In genomic region chr4:121181493-121181892, GRCh38 we compare ENCODE assay signal across 19 cellular contexts. TPM values are rescaled to one million over a fixed set of nuclear protein-coding genes. Genes with fewer than 3 reads are reported as not detected.
A peak's percentile ranks its signal among the peaks of the same experiment; 100 is the strongest.
DNase-seq lines count a peak whose midpoint lies in the region; ATAC-seq and TF ChIP-seq lines count a peak whose summit lies in the region.
"Had no signal": no experiment of that assay in that cellular context is flagged by ENCODE, and none has a peak within 500 bp of the region (broad histone marks: within the 10 kb centered on the region; RNA-seq: fewer than 3 reads in every experiment).

No MANE protein-coding gene starts in this region.

- CTCF ChIA-PET in activated CD4-positive, alpha-beta T cell treated with anti-CD3 and anti-CD28 coated beads for 36 hours (lab: Charles Lee) = interaction anchor here (0.7 to 3.5 kb wide), 3 partner anchors 10 to 1741 kb away, joined by 3 to 31 read pairs (median 8); partner anchors contain the start of gene NUDT6
- CTCF ChIA-PET in OCI-LY7 (lab: Charles Lee; ENCODE audit: unreplicated experiment) = no interaction called here

- peaks cover 9% of the 10 kb centered on the region for H3K4me1 ChIP-seq in OCI-LY7 (ENCODE audit: insufficient read depth, low read length, poor library complexity, severe bottlenecking)
- H3K4me1 ChIP-seq in smooth muscle cell (ENCODE audit: low read depth) = no peaks in the 10 kb centered on the region
- H3K4me1 ChIP-seq: thyroid gland had no signal

- no peaks in the 10 kb centered on the region for H4K20me1 ChIP-seq in OCI-LY7 (ENCODE audit: insufficient read depth, low read length)
- H4K20me1 ChIP-seq in smooth muscle cell (ENCODE audit: low read depth) = no peaks in the 10 kb centered on the region

- H3K4me1 Mint-ChIP-seq in activated CD4-positive, alpha-beta T cell treated with anti-CD3 and anti-CD28 coated beads for 36 hours = peaks cover 74% of the 10 kb centered on the region
- peaks cover 46% of the 10 kb centered on the region for H3K4me1 Mint-ChIP-seq in activated naive CD8-positive, alpha-beta T cell treated with anti-CD3 and anti-CD28 coated beads, Interleukin-2, amount 10 ng/mL, durations not matched to agents 7 days and 5 days

- no peaks in the 10 kb centered on the region for H3K27me3 ChIP-seq in smooth muscle cell (ENCODE audit: low read depth)
- H3K27me3 ChIP-seq: ovary, thyroid gland had no signal

- H3K36me3 ChIP-seq in OCI-LY7 (ENCODE audit: insufficient read depth, low read length) = no peaks in the 10 kb centered on the region
- H3K36me3 ChIP-seq in smooth muscle cell (ENCODE audit: low read depth) = no peaks in the 10 kb centered on the region
- H3K36me3 ChIP-seq: ovary, thyroid gland had no signal

- H3K4me3 ChIP-seq in OCI-LY7 (ENCODE audit: low read depth, low read length, poor library complexity, severe bottlenecking) (peak overlapping the region; percentile 61), smooth muscle cell (no peak overlapping the region)
- H3K4me3 ChIP-seq: GM23338, ovary, thyroid gland had no signal

- ATAC-seq in activated CD4-positive, alpha-beta T cell treated with anti-CD3 and anti-CD28 coated beads for 36 hours = no peak
- ATAC-seq in activated naive CD8-positive, alpha-beta T cell treated with anti-CD3 and anti-CD28 coated beads, Interleukin-2, amount 10 ng/mL, durations not matched to agents 7 days and 5 days (ENCODE audit: low read depth) = peak; percentile 43
- ATAC-seq in HG02763 (IDR thresholded peaks at IDR 0.05; ENCODE audit: unreplicated experiment) = no peak
- ATAC-seq: GM23338 had no signal

- H3K4me2 ChIP-seq in OCI-LY7 (ENCODE audit: low read length) = peak overlapping the region; percentile 76; the same call in 1 of the 2 replicates
- H3K4me2 ChIP-seq in smooth muscle cell = no peak overlapping the region
- H3K4me2 ChIP-seq: GM23338 had no signal

- WGBS in smooth muscle cell (ENCODE audit: low lambda C conversion rate) = 89% methylated on average over 1 of the region's 1 CpG

- no peak overlapping the region for H3K9ac ChIP-seq in smooth muscle cell (ENCODE audit: low read depth)

- TF ChIP-seq CTCF in OCI-LY7 (conservative IDR thresholded peaks at IDR 0.05; ENCODE audit: low read length) = no peak
- TF ChIP-seq CTCF in smooth muscle cell (IDR thresholded peaks at IDR 0.05; ENCODE audit: borderline replicate concordance, insufficient read depth, poor library complexity, severe bottlenecking) = no peak

- H3K9me3 Mint-ChIP-seq in activated CD4-positive, alpha-beta T cell treated with anti-CD3 and anti-CD28 coated beads for 36 hours (ENCODE audit: low read depth) = peaks cover 2% of the 10 kb centered on the region
- H3K9me3 Mint-ChIP-seq in activated naive CD8-positive, alpha-beta T cell treated with anti-CD3 and anti-CD28 coated beads, Interleukin-2, amount 10 ng/mL, durations not matched to agents 7 days and 5 days = peaks cover 3% of the 10 kb centered on the region

- H3K9me3 ChIP-seq in OCI-LY7 (ENCODE audit: low read length) (peaks cover 6% of the 10 kb centered on the region; the same call in 1 of the 2 replicates), smooth muscle cell (replicated peaks; ENCODE audit: low read depth) (no peaks in the 10 kb centered on the region)
- H3K9me3 ChIP-seq: ovary, thyroid gland had no signal

- no peak overlapping the region for H3K27ac ChIP-seq in OCI-LY7 (ENCODE audit: low read depth, low read length, poor library complexity, severe bottlenecking)
- no peak overlapping the region for H3K27ac ChIP-seq in smooth muscle cell (ENCODE audit: low read depth)
- H3K27ac ChIP-seq: ovary had no signal

- no TSS peak for BruUV-seq in OCI-LY7 (replicated peaks; lab: Mats Ljungman, UMichigan)

- H3K79me2 ChIP-seq in OCI-LY7 (ENCODE audit: insufficient read depth, low read depth, low read length) = no peaks in the 10 kb centered on the region
- H3K79me2 ChIP-seq in smooth muscle cell (ENCODE audit: low read depth) = no peaks in the 10 kb centered on the region

- no peaks in the 10 kb centered on the region for H3F3A ChIP-seq in smooth muscle cell (ENCODE audit: low read depth)

- H3K36me3 Mint-ChIP-seq in activated CD4-positive, alpha-beta T cell treated with anti-CD3 and anti-CD28 coated beads for 36 hours (ENCODE audit: low read depth) = peaks cover 21% of the 10 kb centered on the region
- H3K36me3 Mint-ChIP-seq in activated naive CD8-positive, alpha-beta T cell treated with anti-CD3 and anti-CD28 coated beads, Interleukin-2, amount 10 ng/mL, durations not matched to agents 7 days and 5 days = peaks cover 12% of the 10 kb centered on the region

- no peak for DNase-seq in activated CD4-positive, alpha-beta T cell treated with anti-CD3 and anti-CD28 coated beads for 36 hours
- DNase-seq in activated CD4-positive, alpha-beta T cell treated with anti-CD3 and anti-CD28 coated beads for 4 hours = no peak
- DNase-seq in OCI-LY7 (ENCODE audit: low spot score) (no peak), smooth muscle cell (lab: John Stamatoyannopoulos, UW; ENCODE audit: unreplicated experiment) (no peak), CD1c-positive myeloid dendritic cell (ENCODE audit: extremely low spot score) (no peak)
- no peak for DNase-seq in activated naive CD8-positive, alpha-beta T cell treated with anti-CD3 and anti-CD28 coated beads, Interleukin-2, amount 10 ng/mL, durations not matched to agents 7 days and 5 days
- DNase-seq in stimulated activated CD4-positive, alpha-beta T cell treated with anti-CD3 and anti-CD28 coated beads, Interleukin-12 subunit alpha, Interleukin-12 subunit beta, amount 100 ng/mL, for 4 hours = no peak
- DNase-seq: 8988T; activated CD4-positive, alpha-beta T cell treated with anti-CD3 and anti-CD28 coated beads for 1 hour; DMS153; NCI-H1930; NCI-H446 treated with DMSO at 0.1 percent for 48 hours; ovary; SHP77 treated with DMSO at 0.1 percent for 48 hours; stimulated activated CD4-positive, alpha-beta T cell treated with anti-CD3 and anti-CD28 coated beads, Interleukin-4, amount 100 ng/mL, for 24 hours; T-helper 9 cell; thyroid gland had no signal

- H2AFZ ChIP-seq in OCI-LY7 (ENCODE audit: low read length) (peak overlapping the region; percentile 100), smooth muscle cell (ENCODE audit: low read depth) (peak overlapping the region; percentile 58)
- H2AFZ ChIP-seq: GM23338 had no signal

- H3K9me2 ChIP-seq in OCI-LY7 (ENCODE audit: insufficient read depth, low read length) = no peaks in the 10 kb centered on the region

- POLR2A ChIA-PET in activated CD4-positive, alpha-beta T cell treated with anti-CD3 and anti-CD28 coated beads for 36 hours (lab: Charles Lee) = no interaction called here
- POLR2A ChIA-PET in OCI-LY7 (lab: Charles Lee) = no interaction called here
- POLR2A ChIA-PET in activated naive CD8-positive, alpha-beta T cell treated with anti-CD3 and anti-CD28 coated beads, Interleukin-2, amount 10 ng/mL, durations not matched to agents 7 days and 5 days (lab: Charles Lee) = interaction anchor here (1.1 to 1.2 kb wide), 2 partner anchors 9 to 24 kb away, joined by 6 to 9 read pairs; no protein-coding TSS in a partner anchor

- H3K27me3 Mint-ChIP-seq in activated CD4-positive, alpha-beta T cell treated with anti-CD3 and anti-CD28 coated beads for 36 hours = no peaks in the 10 kb centered on the region
- H3K27me3 Mint-ChIP-seq in activated naive CD8-positive, alpha-beta T cell treated with anti-CD3 and anti-CD28 coated beads, Interleukin-2, amount 10 ng/mL, durations not matched to agents 7 days and 5 days = no peaks in the 10 kb centered on the region

- peak overlapping the region; percentile 85 for H3K27ac Mint-ChIP-seq in activated CD4-positive, alpha-beta T cell treated with anti-CD3 and anti-CD28 coated beads for 36 hours
- peak overlapping the region; percentile 83 for H3K27ac Mint-ChIP-seq in activated naive CD8-positive, alpha-beta T cell treated with anti-CD3 and anti-CD28 coated beads, Interleukin-2, amount 10 ng/mL, durations not matched to agents 7 days and 5 days
- H3K27ac Mint-ChIP-seq: GM23338 had no signal

- H3K4me3 Mint-ChIP-seq in activated CD4-positive, alpha-beta T cell treated with anti-CD3 and anti-CD28 coated beads for 36 hours = peak overlapping the region; percentile 73
- peak overlapping the region; percentile 87 for H3K4me3 Mint-ChIP-seq in activated naive CD8-positive, alpha-beta T cell treated with anti-CD3 and anti-CD28 coated beads, Interleukin-2, amount 10 ng/mL, durations not matched to agents 7 days and 5 days
- H3K4me3 Mint-ChIP-seq: GM23338 had no signal

- intact Hi-C loops in activated CD4-positive, alpha-beta T cell treated with anti-CD3 and anti-CD28 coated beads for 36 hours (cut with DNase I, micrococcal nuclease) = loop anchor here in 1 of 2 experiments (2.0 to 5.0 kb wide), 2 partner anchors 27 to 44 kb away; no protein-coding TSS in a partner anchor
- intact Hi-C loops in OCI-LY7 (cut with micrococcal nuclease; ENCODE audit: unreplicated experiment) = no loop called here

RNA-seq across cellular contexts. Expression of gene TNIP3, which starts 17.4 kb away (rescaled TPM):
- total RNA-seq in activated CD4-positive, alpha-beta T cell treated with anti-CD3 and anti-CD28 coated beads for 36 hours = 1 to 10 TPM; 3.7 to 4.8 TPM
- 1.0 TPM in 1 of 2 replicates, not detected in the other for total RNA-seq in OCI-LY7 (2014; rRNA removed; shearing (Covaris generic))
- total RNA-seq in OCI-LY7 (2022) (not detected in 2 replicates), smooth muscle cell (3.2 TPM in 1 of 2 replicates, not detected in the other)
- total RNA-seq in activated naive CD8-positive, alpha-beta T cell treated with anti-CD3 and anti-CD28 coated beads, Interleukin-2, amount 10 ng/mL, durations not matched to agents 7 days and 5 days = 1 to 10 TPM; 3.0 to 3.8 TPM
- 0.33 and 0.34 TPM in 2 replicates for polyA plus RNA-seq in smooth muscle cell
- total RNA-seq: GM23338, thyroid gland had no signal
- polyA plus RNA-seq: GM23338 had no signal
